2 cellular contexts compared by ENCODE assay signal in the genomic region with DNA sequence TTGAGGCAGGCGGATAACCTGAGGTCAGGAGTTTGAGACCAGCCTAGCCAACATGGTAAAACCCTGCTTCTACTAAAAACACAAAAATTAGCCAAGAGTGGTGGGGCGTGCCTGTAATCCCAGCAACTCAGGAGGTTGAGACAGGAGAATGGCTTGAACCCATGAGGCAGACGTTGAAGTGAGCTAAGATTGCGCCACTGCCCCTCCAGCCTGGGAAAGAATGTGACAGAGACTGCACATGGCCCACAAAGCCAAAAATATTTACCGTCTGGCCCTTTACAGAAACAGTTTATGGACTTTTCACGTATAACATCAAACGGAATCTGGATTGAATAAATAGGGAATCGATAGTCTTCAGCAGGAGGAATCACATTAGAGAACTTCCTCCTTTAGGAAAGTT.
TF ChIP-seq lines count a peak whose summit lies in the region.

No MANE protein-coding gene starts in this region.

TF ChIP-seq in HepG2, 621 proteins besides CTCF, POLR2A, EP300 and RAD21 (continues in another document):
- TF ChIP-seq, protein P1, sequence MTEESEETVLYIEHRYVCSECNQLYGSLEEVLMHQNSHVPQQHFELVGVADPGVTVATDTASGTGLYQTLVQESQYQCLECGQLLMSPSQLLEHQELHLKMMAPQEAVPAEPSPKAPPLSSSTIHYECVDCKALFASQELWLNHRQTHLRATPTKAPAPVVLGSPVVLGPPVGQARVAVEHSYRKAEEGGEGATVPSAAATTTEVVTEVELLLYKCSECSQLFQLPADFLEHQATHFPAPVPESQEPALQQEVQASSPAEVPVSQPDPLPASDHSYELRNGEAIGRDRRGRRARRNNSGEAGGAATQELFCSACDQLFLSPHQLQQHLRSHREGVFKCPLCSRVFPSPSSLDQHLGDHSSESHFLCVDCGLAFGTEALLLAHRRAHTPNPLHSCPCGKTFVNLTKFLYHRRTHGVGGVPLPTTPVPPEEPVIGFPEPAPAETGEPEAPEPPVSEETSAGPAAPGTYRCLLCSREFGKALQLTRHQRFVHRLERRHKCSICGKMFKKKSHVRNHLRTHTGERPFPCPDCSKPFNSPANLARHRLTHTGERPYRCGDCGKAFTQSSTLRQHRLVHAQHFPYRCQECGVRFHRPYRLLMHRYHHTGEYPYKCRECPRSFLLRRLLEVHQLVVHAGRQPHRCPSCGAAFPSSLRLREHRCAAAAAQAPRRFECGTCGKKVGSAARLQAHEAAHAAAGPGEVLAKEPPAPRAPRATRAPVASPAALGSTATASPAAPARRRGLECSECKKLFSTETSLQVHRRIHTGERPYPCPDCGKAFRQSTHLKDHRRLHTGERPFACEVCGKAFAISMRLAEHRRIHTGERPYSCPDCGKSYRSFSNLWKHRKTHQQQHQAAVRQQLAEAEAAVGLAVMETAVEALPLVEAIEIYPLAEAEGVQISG (CRISPR knock-in tag; IDR thresholded peaks at IDR 0.05) = no peak
- no peak for TF ChIP-seq HNRNPH1 (optimal IDR thresholded peaks at IDR 0.05; ENCODE audit: low read depth, low read length)
- TF ChIP-seq, protein P2, sequence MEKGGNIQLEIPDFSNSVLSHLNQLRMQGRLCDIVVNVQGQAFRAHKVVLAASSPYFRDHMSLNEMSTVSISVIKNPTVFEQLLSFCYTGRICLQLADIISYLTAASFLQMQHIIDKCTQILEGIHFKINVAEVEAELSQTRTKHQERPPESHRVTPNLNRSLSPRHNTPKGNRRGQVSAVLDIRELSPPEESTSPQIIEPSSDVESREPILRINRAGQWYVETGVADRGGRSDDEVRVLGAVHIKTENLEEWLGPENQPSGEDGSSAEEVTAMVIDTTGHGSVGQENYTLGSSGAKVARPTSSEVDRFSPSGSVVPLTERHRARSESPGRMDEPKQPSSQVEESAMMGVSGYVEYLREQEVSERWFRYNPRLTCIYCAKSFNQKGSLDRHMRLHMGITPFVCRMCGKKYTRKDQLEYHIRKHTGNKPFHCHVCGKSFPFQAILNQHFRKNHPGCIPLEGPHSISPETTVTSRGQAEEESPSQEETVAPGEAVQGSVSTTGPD (CRISPR knock-in tag; IDR thresholded peaks at IDR 0.05) = no peak
- peak; percentile 14; the same call in 1 of the 2 replicates for TF ChIP-seq MXD4 (CRISPR knock-in tag; IDR thresholded peaks at IDR 0.05)
- peak; percentile 88 for TF ChIP-seq CEBPG (CRISPR knock-in tag; IDR thresholded peaks at IDR 0.05)
- TF ChIP-seq, protein P3, sequence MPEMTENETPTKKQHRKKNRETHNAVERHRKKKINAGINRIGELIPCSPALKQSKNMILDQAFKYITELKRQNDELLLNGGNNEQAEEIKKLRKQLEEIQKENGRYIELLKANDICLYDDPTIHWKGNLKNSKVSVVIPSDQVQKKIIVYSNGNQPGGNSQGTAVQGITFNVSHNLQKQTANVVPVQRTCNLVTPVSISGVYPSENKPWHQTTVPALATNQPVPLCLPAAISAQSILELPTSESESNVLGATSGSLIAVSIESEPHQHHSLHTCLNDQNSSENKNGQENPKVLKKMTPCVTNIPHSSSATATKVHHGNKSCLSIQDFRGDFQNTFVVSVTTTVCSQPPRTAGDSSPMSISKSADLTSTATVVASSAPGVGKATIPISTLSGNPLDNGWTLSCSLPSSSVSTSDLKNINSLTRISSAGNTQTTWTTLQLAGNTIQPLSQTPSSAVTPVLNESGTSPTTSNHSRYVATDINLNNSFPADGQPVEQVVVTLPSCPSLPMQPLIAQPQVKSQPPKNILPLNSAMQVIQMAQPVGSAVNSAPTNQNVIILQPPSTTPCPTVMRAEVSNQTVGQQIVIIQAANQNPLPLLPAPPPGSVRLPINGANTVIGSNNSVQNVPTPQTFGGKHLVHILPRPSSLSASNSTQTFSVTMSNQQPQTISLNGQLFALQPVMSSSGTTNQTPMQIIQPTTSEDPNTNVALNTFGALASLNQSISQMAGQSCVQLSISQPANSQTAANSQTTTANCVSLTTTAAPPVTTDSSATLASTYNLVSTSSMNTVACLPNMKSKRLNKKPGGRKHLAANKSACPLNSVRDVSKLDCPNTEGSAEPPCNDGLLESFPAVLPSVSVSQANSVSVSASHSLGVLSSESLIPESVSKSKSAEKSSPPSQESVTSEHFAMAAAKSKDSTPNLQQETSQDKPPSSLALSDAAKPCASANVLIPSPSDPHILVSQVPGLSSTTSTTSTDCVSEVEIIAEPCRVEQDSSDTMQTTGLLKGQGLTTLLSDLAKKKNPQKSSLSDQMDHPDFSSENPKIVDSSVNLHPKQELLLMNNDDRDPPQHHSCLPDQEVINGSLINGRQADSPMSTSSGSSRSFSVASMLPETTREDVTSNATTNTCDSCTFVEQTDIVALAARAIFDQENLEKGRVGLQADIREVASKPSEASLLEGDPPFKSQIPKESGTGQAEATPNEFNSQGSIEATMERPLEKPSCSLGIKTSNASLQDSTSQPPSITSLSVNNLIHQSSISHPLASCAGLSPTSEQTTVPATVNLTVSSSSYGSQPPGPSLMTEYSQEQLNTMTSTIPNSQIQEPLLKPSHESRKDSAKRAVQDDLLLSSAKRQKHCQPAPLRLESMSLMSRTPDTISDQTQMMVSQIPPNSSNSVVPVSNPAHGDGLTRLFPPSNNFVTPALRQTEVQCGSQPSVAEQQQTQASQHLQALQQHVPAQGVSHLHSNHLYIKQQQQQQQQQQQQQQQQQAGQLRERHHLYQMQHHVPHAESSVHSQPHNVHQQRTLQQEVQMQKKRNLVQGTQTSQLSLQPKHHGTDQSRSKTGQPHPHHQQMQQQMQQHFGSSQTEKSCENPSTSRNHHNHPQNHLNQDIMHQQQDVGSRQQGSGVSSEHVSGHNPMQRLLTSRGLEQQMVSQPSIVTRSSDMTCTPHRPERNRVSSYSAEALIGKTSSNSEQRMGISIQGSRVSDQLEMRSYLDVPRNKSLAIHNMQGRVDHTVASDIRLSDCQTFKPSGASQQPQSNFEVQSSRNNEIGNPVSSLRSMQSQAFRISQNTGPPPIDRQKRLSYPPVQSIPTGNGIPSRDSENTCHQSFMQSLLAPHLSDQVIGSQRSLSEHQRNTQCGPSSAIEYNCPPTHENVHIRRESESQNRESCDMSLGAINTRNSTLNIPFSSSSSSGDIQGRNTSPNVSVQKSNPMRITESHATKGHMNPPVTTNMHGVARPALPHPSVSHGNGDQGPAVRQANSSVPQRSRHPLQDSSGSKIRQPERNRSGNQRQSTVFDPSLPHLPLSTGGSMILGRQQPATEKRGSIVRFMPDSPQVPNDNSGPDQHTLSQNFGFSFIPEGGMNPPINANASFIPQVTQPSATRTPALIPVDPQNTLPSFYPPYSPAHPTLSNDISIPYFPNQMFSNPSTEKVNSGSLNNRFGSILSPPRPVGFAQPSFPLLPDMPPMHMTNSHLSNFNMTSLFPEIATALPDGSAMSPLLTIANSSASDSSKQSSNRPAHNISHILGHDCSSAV (CRISPR knock-in tag; IDR thresholded peaks at IDR 0.05; ENCODE audit: borderline replicate concordance) = no peak
- peak; percentile 69; the same call in 1 of the 2 replicates for TF ChIP-seq SIN3A (IDR thresholded peaks at IDR 0.05; ENCODE audit: borderline replicate concordance, low read depth, low read length)
- no peak for TF ChIP-seq ZNF496 (CRISPR knock-in tag; IDR thresholded peaks at IDR 0.05; ENCODE audit: insufficient replicate concordance)
- TF ChIP-seq GPN1 (CRISPR knock-in tag; IDR thresholded peaks at IDR 0.05; ENCODE audit: borderline replicate concordance) = no peak

TF ChIP-seq in WTC11, 78 proteins besides CTCF, POLR2A, EP300 and RAD21:
- no peak for TF ChIP-seq JUN (CRISPR knock-in tag; IDR thresholded peaks at IDR 0.05)
- TF ChIP-seq, protein P4, sequence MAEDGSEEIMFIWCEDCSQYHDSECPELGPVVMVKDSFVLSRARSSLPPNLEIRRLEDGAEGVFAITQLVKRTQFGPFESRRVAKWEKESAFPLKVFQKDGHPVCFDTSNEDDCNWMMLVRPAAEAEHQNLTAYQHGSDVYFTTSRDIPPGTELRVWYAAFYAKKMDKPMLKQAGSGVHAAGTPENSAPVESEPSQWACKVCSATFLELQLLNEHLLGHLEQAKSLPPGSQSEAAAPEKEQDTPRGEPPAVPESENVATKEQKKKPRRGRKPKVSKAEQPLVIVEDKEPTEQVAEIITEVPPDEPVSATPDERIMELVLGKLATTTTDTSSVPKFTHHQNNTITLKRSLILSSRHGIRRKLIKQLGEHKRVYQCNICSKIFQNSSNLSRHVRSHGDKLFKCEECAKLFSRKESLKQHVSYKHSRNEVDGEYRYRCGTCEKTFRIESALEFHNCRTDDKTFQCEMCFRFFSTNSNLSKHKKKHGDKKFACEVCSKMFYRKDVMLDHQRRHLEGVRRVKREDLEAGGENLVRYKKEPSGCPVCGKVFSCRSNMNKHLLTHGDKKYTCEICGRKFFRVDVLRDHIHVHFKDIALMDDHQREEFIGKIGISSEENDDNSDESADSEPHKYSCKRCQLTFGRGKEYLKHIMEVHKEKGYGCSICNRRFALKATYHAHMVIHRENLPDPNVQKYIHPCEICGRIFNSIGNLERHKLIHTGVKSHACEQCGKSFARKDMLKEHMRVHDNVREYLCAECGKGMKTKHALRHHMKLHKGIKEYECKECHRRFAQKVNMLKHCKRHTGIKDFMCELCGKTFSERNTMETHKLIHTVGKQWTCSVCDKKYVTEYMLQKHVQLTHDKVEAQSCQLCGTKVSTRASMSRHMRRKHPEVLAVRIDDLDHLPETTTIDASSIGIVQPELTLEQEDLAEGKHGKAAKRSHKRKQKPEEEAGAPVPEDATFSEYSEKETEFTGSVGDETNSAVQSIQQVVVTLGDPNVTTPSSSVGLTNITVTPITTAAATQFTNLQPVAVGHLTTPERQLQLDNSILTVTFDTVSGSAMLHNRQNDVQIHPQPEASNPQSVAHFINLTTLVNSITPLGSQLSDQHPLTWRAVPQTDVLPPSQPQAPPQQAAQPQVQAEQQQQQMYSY (CRISPR knock-in tag; IDR thresholded peaks at IDR 0.05) = no peak
- TF ChIP-seq, protein P5, sequence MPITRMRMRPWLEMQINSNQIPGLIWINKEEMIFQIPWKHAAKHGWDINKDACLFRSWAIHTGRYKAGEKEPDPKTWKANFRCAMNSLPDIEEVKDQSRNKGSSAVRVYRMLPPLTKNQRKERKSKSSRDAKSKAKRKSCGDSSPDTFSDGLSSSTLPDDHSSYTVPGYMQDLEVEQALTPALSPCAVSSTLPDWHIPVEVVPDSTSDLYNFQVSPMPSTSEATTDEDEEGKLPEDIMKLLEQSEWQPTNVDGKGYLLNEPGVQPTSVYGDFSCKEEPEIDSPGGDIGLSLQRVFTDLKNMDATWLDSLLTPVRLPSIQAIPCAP (CRISPR knock-in tag; IDR thresholded peaks at IDR 0.05) = no peak
- TF ChIP-seq, protein P6, sequence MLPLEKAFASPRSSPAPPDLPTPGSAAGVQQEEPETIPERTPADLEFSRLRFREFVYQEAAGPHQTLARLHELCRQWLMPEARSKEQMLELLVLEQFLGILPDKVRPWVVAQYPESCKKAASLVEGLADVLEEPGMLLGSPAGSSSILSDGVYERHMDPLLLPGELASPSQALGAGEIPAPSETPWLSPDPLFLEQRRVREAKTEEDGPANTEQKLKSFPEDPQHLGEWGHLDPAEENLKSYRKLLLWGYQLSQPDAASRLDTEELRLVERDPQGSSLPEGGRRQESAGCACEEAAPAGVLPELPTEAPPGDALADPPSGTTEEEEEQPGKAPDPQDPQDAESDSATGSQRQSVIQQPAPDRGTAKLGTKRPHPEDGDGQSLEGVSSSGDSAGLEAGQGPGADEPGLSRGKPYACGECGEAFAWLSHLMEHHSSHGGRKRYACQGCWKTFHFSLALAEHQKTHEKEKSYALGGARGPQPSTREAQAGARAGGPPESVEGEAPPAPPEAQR (CRISPR knock-in tag; IDR thresholded peaks at IDR 0.05) = no peak
- TF ChIP-seq, protein P7, sequence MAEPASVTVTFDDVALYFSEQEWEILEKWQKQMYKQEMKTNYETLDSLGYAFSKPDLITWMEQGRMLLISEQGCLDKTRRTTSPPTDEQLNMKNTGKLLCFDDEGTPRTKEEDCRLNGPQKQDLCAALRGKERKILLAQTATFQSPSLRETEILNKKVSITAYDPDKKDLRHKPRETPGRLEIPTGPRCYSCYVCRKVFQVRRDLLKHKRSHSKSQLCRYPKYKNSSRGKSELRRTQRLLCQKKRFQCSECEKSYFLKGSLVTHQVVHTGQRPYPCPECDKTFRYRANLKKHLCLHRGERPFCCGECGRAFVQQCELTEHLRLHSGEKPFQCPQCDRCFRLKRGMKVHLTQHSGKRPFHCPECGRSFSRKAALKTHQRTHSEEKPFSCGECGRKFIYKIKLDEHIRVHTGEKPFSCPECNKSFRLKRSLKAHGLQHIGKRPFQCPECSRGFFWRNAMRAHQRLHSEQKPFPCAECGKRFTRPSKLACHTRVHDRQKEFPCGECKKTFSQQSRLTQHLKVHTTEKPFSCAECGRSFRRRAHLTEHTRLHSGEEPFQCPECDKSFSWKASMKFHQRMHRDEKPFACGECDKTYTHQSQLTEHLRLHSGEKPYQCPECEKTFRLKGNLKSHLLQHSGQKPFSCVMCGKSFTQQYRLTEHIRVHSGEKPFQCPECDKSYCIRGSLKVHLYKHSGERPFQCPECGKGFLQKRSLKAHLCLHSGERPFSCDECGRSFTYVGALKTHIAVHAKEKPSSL (CRISPR knock-in tag; conservative IDR thresholded peaks at IDR 0.05) = no peak
- TF ChIP-seq, protein P8, sequence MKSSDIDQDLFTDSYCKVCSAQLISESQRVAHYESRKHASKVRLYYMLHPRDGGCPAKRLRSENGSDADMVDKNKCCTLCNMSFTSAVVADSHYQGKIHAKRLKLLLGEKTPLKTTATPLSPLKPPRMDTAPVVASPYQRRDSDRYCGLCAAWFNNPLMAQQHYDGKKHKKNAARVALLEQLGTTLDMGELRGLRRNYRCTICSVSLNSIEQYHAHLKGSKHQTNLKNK (CRISPR knock-in tag; IDR thresholded peaks at IDR 0.05) = no peak
